Comparison of ENCODE assay signal across 12 cellular contexts in the genomic region with DNA sequence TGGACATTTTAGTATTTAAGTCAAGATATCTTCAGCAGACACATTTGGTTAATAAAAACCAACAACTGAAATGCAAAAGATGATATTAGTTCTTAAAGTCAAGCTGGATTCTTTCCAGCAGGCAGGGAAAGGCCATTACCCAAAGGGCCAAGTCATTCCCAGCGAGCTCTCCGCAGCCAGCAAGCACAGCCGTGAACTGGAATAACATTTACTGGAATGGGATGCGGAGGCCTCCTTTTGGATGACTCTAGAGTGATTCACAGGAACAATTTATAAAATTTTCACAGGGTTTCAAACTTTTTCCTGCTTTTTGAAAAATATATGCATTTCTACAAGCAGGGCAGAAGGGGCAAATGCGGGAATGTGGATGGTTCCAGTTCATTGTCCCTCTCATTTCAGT.
A peak's percentile ranks its signal among the peaks of the same experiment; 100 is the strongest.
DNase-seq lines count a peak whose midpoint lies in the region; ATAC-seq and TF ChIP-seq lines count a peak whose summit lies in the region.
"Had no signal": no experiment of that assay in that cellular context is flagged by ENCODE, and none has a peak within 500 bp of the region (broad histone marks: within the 10 kb centered on the region; RNA-seq: fewer than 3 reads in every experiment).

No MANE protein-coding gene starts in this region.

- H3K36me3 ChIP-seq in fibroblast of lung (ENCODE audit: control insufficient read depth, insufficient read depth, low read length): no peaks in the 10 kb centered on the region
- H3K36me3 ChIP-seq in ovary: no peaks in the 10 kb centered on the region
- H3K36me3 ChIP-seq: BLaER1 had no signal

- POLR2A ChIA-PET in AG04449 (lab: Yijun Ruan, JAX): interaction anchor here (0.5 to 4.2 kb wide), 9 partner anchors 12 to 101 kb away, joined by 3 to 36 read pairs (median 5); a partner anchor contains a TSS

- no peaks in the 10 kb centered on the region for H4K20me1 ChIP-seq in fibroblast of lung (ENCODE audit: control insufficient read depth, extremely low read depth, insufficient read depth, low read length)
- H4K20me1 ChIP-seq: BLaER1 had no signal

- peaks cover 18% of the 10 kb centered on the region for H3K4me1 ChIP-seq in fibroblast of lung (ENCODE audit: control insufficient read depth, extremely low read depth, insufficient read depth, low read length)
- peaks cover 8% of the 10 kb centered on the region for H3K4me1 ChIP-seq in ovary (ENCODE audit: insufficient read depth)
- H3K4me1 ChIP-seq: BLaER1 had no signal

- intact Hi-C loops in ovary (cut with DNase I): no loop called here

- H3K27me3 ChIP-seq in fibroblast of lung (ENCODE audit: control insufficient read depth, insufficient read depth, low read length) (no peaks in the 10 kb centered on the region), ovary (no peaks in the 10 kb centered on the region)
- H3K27me3 ChIP-seq: BLaER1 had no signal

- H3K4me3 ChIP-seq in AG04449 (ENCODE audit: low read depth, low read length) (no peak overlapping the region), fibroblast of lung (replicated peaks in 1 of 4; ENCODE audit: control extremely low read depth in 1 of 4, insufficient read depth in 1 of 4, low read depth in 3 of 4, low read length in 4 of 4) (peak overlapping the region in 1 of 4 experiments; percentile 25), ovary (no peak overlapping the region)
- H3K4me3 ChIP-seq: BLaER1 had no signal

- H3K9me3 ChIP-seq in fibroblast of lung (ENCODE audit: control insufficient read depth, insufficient read depth, low read depth, low read length) (no peaks in the 10 kb centered on the region), ovary (no peaks in the 10 kb centered on the region)
- H3K9me3 ChIP-seq: BLaER1 had no signal

- TF ChIP-seq EP300 in ovary (IDR thresholded peaks at IDR 0.05): no peak

- ATAC-seq in HG03095 (IDR thresholded peaks at IDR 0.05; ENCODE audit: unreplicated experiment): no peak
- ATAC-seq: T-cell had no signal

- CTCF ChIA-PET in AG04449 (lab: Yijun Ruan, JAX): interaction anchor here (1.0 to 2.9 kb wide), 3 partner anchors 41 to 101 kb away, joined by 3 to 14 read pairs (median 3); a partner anchor contains a TSS

- H2AFZ ChIP-seq in fibroblast of lung (ENCODE audit: low read length): no peak overlapping the region

- WGBS in ovary, 3 donors: 27 to 46% (median 31%) methylated on average over 5 of the region's 5 CpGs

- H3K27ac ChIP-seq in fibroblast of lung (ENCODE audit: insufficient read depth, low read length) (peak overlapping the region; percentile 83), ovary (no peak overlapping the region)
- H3K27ac ChIP-seq: BLaER1 had no signal

- no peaks in the 10 kb centered on the region for H3K79me2 ChIP-seq in fibroblast of lung (ENCODE audit: control insufficient read depth, insufficient read depth, low read length)

- no peak for TF ChIP-seq POLR2A in ovary (IDR thresholded peaks at IDR 0.05)

- H3K4me2 ChIP-seq in fibroblast of lung (ENCODE audit: extremely low read depth, insufficient read depth, low read length): peak overlapping the region; percentile 77
- H3K4me2 ChIP-seq: BLaER1 had no signal

- DNase-seq in AG04449 (ENCODE audit: low read depth, low spot score): peak; percentile 73
- peak; percentile 81 for DNase-seq in RKO (ENCODE audit: low spot score)
- DNase-seq in fibroblast of lung (ENCODE audit: low read depth in 2 of 2): peak; percentile 90 to 93
- DNase-seq in ovary: peak; percentile 26 to 67 (median 50)
- DNase-seq in SK-N-DZ (ENCODE audit: low spot score): no peak
- no peak for DNase-seq in NCI-H1105 treated with DMSO at 0.1 percent for 48 hours (lab: John Stamatoyannopoulos, UW)
- no peak for DNase-seq in activated T-cell treated with anti-CD3 and anti-CD28 coated beads, Interleukin-2, amount 50 U/mL, for 1 hour
- DNase-seq: immature natural killer cell, NCI-H345, T-cell had no signal

- TF ChIP-seq CTCF in AG04449 (IDR thresholded peaks at IDR 0.05; ENCODE audit: insufficient read depth, low read length, missing control alignments) (no peak), fibroblast of lung (conservative IDR thresholded peaks at IDR 0.05 in 1 of 2, IDR thresholded peaks at IDR 0.05 in 1 of 2; ENCODE audit: low read depth in 1 of 2, low read length in 2 of 2) (peak in 1 of 2 donors; percentile 7), ovary (IDR thresholded peaks at IDR 0.05) (no peak)

- H3K9ac ChIP-seq in fibroblast of lung (ENCODE audit: insufficient read depth, low read length): no peak overlapping the region
- H3K9ac ChIP-seq: BLaER1 had no signal

Comparison
In these comparisons a context has a peak if more than half of its experiments do, and no peak if none do; other contexts are left out.
1. DNase-seq: peak in AG04449 (single experiment), RKO (single experiment), fibroblast of lung (2 of 2) and ovary (5 of 5); none in SK-N-DZ (single experiment), NCI-H1105 treated with DMSO at 0.1 percent for 48 hours (single experiment) and activated T-cell treated with anti-CD3 and anti-CD28 coated beads, Interleukin-2, amount 50 U/mL, for 1 hour (single experiment).